ENCODE assay signal across 16 cellular contexts in genomic region chr3:116314476-116314875, GRCh38.
A peak's percentile ranks its signal among the peaks of the same experiment; 100 is the strongest.
DNase-seq lines count a peak whose midpoint lies in the region; ATAC-seq and TF ChIP-seq lines count a peak whose summit lies in the region.
"Had no signal": no experiment of that assay in that cellular context is flagged by ENCODE, and none has a peak within 500 bp of the region (broad histone marks: within the 10 kb centered on the region; RNA-seq: fewer than 3 reads in every experiment).

No MANE protein-coding gene starts in this region.

- no peak overlapping the region for H3K4me3 Mint-ChIP-seq in neural progenitor cell
- H3K4me3 Mint-ChIP-seq: CD14-positive monocyte had no signal

- TF ChIP-seq CTCF in BE2C (IDR thresholded peaks at IDR 0.05; ENCODE audit: low read depth, low read length) (no peak), neural cell (IDR thresholded peaks at IDR 0.05; ENCODE audit: poor library complexity, severe bottlenecking) (no peak), neural progenitor cell (IDR thresholded peaks at IDR 0.05) (no peak)

- H3K27ac Mint-ChIP-seq in neural progenitor cell, result no peak overlapping the region
- H3K27ac Mint-ChIP-seq: CD14-positive monocyte had no signal

- ATAC-seq in SK-N-SH treated with all-trans-retinoic acid at 6 μM for 48 hours (peak; percentile 98), GM18498 (IDR thresholded peaks at IDR 0.05; ENCODE audit: unreplicated experiment) (no peak)
- ATAC-seq: A549, Panc1 had no signal

- TF ChIP-seq EP300 in neural cell (conservative IDR thresholded peaks at IDR 0.05; ENCODE audit: poor library complexity, severe bottlenecking), result peak; percentile 46

- H3F3A ChIP-seq in neural cell (ENCODE audit: insufficient read depth, low read length, poor library complexity, severe bottlenecking), result no peaks in the 10 kb centered on the region
- H3F3A ChIP-seq in neural progenitor cell (ENCODE audit: low read depth), result no peaks in the 10 kb centered on the region

- H3K36me3 ChIP-seq in BE2C, result no peaks in the 10 kb centered on the region
- H3K36me3 ChIP-seq in endocrine pancreas (ENCODE audit: control insufficient read depth, insufficient read depth, low read length), result no peaks in the 10 kb centered on the region
- H3K36me3 ChIP-seq in neural cell (ENCODE audit: insufficient read depth, low read length), result no peaks in the 10 kb centered on the region
- H3K36me3 ChIP-seq in neural progenitor cell, result no peaks in the 10 kb centered on the region

- H3K27me3 Mint-ChIP-seq in neural progenitor cell (ENCODE audit: insufficient read depth, low read depth), result no peaks in the 10 kb centered on the region

- H3K4me1 ChIP-seq in BE2C (peaks cover 3% of the 10 kb centered on the region), endocrine pancreas (ENCODE audit: control insufficient read depth, insufficient read depth, low read length) (no peaks in the 10 kb centered on the region), neural progenitor cell (peaks cover 10% of the 10 kb centered on the region)
- H3K4me1 ChIP-seq: A549, Caco-2 had no signal

- H2AFZ ChIP-seq in neural cell (ENCODE audit: low read depth, low read length) (no peak overlapping the region), neural progenitor cell (replicated peaks) (no peak overlapping the region)

- H4K20me1 ChIP-seq in neural cell (ENCODE audit: insufficient read depth) (no peaks in the 10 kb centered on the region), neural progenitor cell (ENCODE audit: low read depth) (peaks cover 9% of the 10 kb centered on the region)

- no peaks in the 10 kb centered on the region for H3K27me3 ChIP-seq in BE2C
- no peaks in the 10 kb centered on the region for H3K27me3 ChIP-seq in endocrine pancreas (ENCODE audit: control insufficient read depth, insufficient read depth, low read length)
- H3K27me3 ChIP-seq in neural cell (ENCODE audit: insufficient read depth, low read depth, low read length), result no peaks in the 10 kb centered on the region
- no peaks in the 10 kb centered on the region for H3K27me3 ChIP-seq in neural progenitor cell

- H3K9me3 ChIP-seq in BE2C (no peaks in the 10 kb centered on the region), endocrine pancreas (ENCODE audit: control insufficient read depth, low read length) (no peaks in the 10 kb centered on the region), neural cell (ENCODE audit: low read length) (no peaks in the 10 kb centered on the region), neural progenitor cell (ENCODE audit: low read depth) (no peaks in the 10 kb centered on the region)
- H3K9me3 ChIP-seq: A549, Caco-2 had no signal

- peak; percentile 14 for DNase-seq in BE2C
- DNase-seq in neural progenitor cell (ENCODE audit: low spot score), result no peak
- no peak for DNase-seq in dedifferentiated amniotic fluid mesenchymal stem cell (ENCODE audit: extremely low spot score)
- no peak for DNase-seq in NCI-H1092 treated with DMSO at 0.1 percent for 48 hours (lab: John Stamatoyannopoulos, UW)
- DNase-seq: Caco-2, DMS79, HCEC 1CT, NCI-H446, Right ventricle myocardium superior had no signal

- H3K4me2 ChIP-seq in neural cell (ENCODE audit: low read length) (peak overlapping the region; percentile 15), neural progenitor cell (no peak overlapping the region)
- H3K4me2 ChIP-seq: A549 had no signal

- H3K4me3 ChIP-seq in BE2C (ENCODE audit: low read depth, low read length) (no peak overlapping the region), endocrine pancreas (ENCODE audit: control insufficient read depth, insufficient read depth, low read length) (peak overlapping the region; percentile 71), neural cell (ENCODE audit: low read length) (peak overlapping the region; percentile 45), neural progenitor cell (no peak overlapping the region)
- H3K4me3 ChIP-seq: A549 had no signal

- no peak overlapping the region for H3K9ac ChIP-seq in endocrine pancreas (ENCODE audit: control insufficient read depth, insufficient read depth, low read length)
- peak overlapping the region; percentile 14 for H3K9ac ChIP-seq in neural cell (ENCODE audit: low read length)
- H3K9ac ChIP-seq in neural progenitor cell, result no peak overlapping the region

- no peaks in the 10 kb centered on the region for H3K9me2 ChIP-seq in neural cell (ENCODE audit: insufficient read depth, low read length)

- peaks cover 3% of the 10 kb centered on the region for H3K4me1 Mint-ChIP-seq in neural progenitor cell
- H3K4me1 Mint-ChIP-seq: CD14-positive monocyte had no signal

- no peaks in the 10 kb centered on the region for H3K79me2 ChIP-seq in neural cell (replicated peaks; ENCODE audit: insufficient read depth, low read length)
- no peaks in the 10 kb centered on the region for H3K79me2 ChIP-seq in neural progenitor cell (ENCODE audit: low read depth)

- H3K27ac ChIP-seq in neural cell (ENCODE audit: low read length), result peak overlapping the region; percentile 63
- no peak overlapping the region for H3K27ac ChIP-seq in neural progenitor cell
- H3K27ac ChIP-seq: A549 had no signal

- H3K36me3 Mint-ChIP-seq in neural progenitor cell, result no peaks in the 10 kb centered on the region
- H3K36me3 Mint-ChIP-seq: CD14-positive monocyte had no signal

- TF ChIP-seq RAD21 in neural cell (conservative IDR thresholded peaks at IDR 0.05), result no peak

- no peaks in the 10 kb centered on the region for H3K9me3 Mint-ChIP-seq in neural progenitor cell

TF ChIP-seq in SK-N-SH treated with all-trans-retinoic acid at 6 μM for 48 hours, 23 proteins besides CTCF, POLR2A, EP300 and RAD21:
- TF ChIP-seq ISL1 (CRISPR knock-in tag; IDR thresholded peaks at IDR 0.05), result peak; percentile 88
- 0 out of 2 replicates have a peak, but pooled peaks have one; percentile 45 for TF ChIP-seq ZFP3 (CRISPR knock-in tag; IDR thresholded peaks at IDR 0.05)
- no peak for TF ChIP-seq GLIS3 (CRISPR knock-in tag; IDR thresholded peaks at IDR 0.05)
- TF ChIP-seq TOX (CRISPR knock-in tag; IDR thresholded peaks at IDR 0.05; ENCODE audit: borderline replicate concordance), result peak; percentile 92; the same call in 1 of the 2 replicates
- peak; percentile 70; the same call in 1 of the 2 replicates for TF ChIP-seq ZC3H10 (CRISPR knock-in tag; IDR thresholded peaks at IDR 0.05)
- no peak for TF ChIP-seq OSR1 (CRISPR knock-in tag; IDR thresholded peaks at IDR 0.05)
- TF ChIP-seq TCF4 (CRISPR knock-in tag; IDR thresholded peaks at IDR 0.05; ENCODE audit: borderline replicate concordance), result no peak

TF ChIP-seq in neural cell, 6 proteins besides CTCF, POLR2A, EP300 and RAD21:
- no peak for TF ChIP-seq MXI1 (conservative IDR thresholded peaks at IDR 0.05; ENCODE audit: poor library complexity, severe bottlenecking)
- no peak for TF ChIP-seq SMC3 (conservative IDR thresholded peaks at IDR 0.05; ENCODE audit: poor library complexity)
- no peak for TF ChIP-seq TAF1 (IDR thresholded peaks at IDR 0.05; ENCODE audit: low read depth)
- peak; percentile 46 for TF ChIP-seq REST (IDR thresholded peaks at IDR 0.05; ENCODE audit: borderline replicate concordance)
- peak; percentile 70 for TF ChIP-seq POLR2AphosphoS5 (IDR thresholded peaks at IDR 0.05)

Comparison
In these comparisons a context has a peak if more than half of its experiments do, and no peak if none do; other contexts are left out.
1. H3K4me3 ChIP-seq: peak in endocrine pancreas (single experiment) and neural cell (single experiment); none in BE2C (single experiment) and neural progenitor cell (single experiment).